ENCODE assay signal across 1 cellular context in the genomic region with DNA sequence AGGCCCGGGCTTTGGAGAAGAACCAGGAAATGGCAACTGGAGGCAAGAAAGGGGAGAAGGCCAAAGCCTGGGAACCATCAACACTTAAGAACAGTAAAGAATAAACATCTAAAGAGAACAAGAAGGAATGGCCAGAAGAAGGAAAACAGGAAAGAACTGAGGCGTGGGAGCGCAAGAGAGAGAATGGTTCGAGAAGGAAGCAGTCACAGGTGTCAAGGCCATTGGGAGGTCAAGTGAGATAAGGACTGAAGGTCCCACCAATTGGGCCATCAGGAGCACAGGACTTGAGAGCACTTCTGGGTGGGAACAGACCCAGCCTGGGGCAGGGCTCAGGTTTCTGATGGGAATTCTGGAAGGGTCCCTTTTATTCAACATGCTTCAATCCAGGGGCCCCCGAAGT.
TF ChIP-seq lines count a peak whose summit lies in the region.

No MANE protein-coding gene starts in this region.

TF ChIP-seq in K562, 482 proteins besides CTCF, POLR2A, EP300 and RAD21:
- TF ChIP-seq NR2C1 (IDR thresholded peaks at IDR 0.05) (peak; percentile 64), NR2C1 (tag; IDR thresholded peaks at IDR 0.05) (peak; percentile 80), SOX6 (IDR thresholded peaks at IDR 0.05) (0 out of 2 replicates have a peak, but pooled peaks have one; percentile 29), CXXC5 (CRISPR knock-in tag; IDR thresholded peaks at IDR 0.05) (peak; percentile 50; the same call in 1 of the 2 replicates), RBM17 (IDR thresholded peaks at IDR 0.05; ENCODE audit: borderline replicate concordance, low read depth, low read length) (no peak), EHMT2 (IDR thresholded peaks at IDR 0.05) (0 out of 2 replicates have a peak, but pooled peaks have one; percentile 18), ESRRA (IDR thresholded peaks at IDR 0.05; ENCODE audit: borderline replicate concordance, low read depth) (peak; percentile 81), DPF2 (IDR thresholded peaks at IDR 0.05) (peak; percentile 57; the same call in 1 of the 2 replicates), CBFA2T3 (IDR thresholded peaks at IDR 0.05) (peak; percentile 31; the same call in 1 of the 2 replicates), NR2C2 (CRISPR knock-in tag; IDR thresholded peaks at IDR 0.05) (no peak), NR2C2 (tag; IDR thresholded peaks at IDR 0.05) (peak; percentile 75), RCOR1 (IDR thresholded peaks at IDR 0.05; ENCODE audit: borderline replicate concordance in 1 of 2, low read depth in 2 of 2, low read length in 2 of 2) (0 out of 4 replicates have a peak, but pooled peaks of 1 of the 2 experiments have one; percentile 22), FOXK1 (CRISPR knock-in tag; IDR thresholded peaks at IDR 0.05; ENCODE audit: borderline replicate concordance) (no peak), HIVEP1 (CRISPR knock-in tag; IDR thresholded peaks at IDR 0.05) (0 out of 2 replicates have a peak, but pooled peaks have one; percentile 18), ARID1B (IDR thresholded peaks at IDR 0.05) (peak; percentile 34; the same call in 1 of the 2 replicates), CTBP1 (IDR thresholded peaks at IDR 0.05; ENCODE audit: borderline replicate concordance) (peak; percentile 71), MCM7 (IDR thresholded peaks at IDR 0.05) (no peak), SMARCA4 (IDR thresholded peaks at IDR 0.05) (peak; percentile 59), ZEB2 (IDR thresholded peaks at IDR 0.05) (peak; percentile 49; the same call in 1 of the 2 replicates), SMARCE1 (IDR thresholded peaks at IDR 0.05) (0 out of 2 replicates have a peak, but pooled peaks have one; percentile 18), L3MBTL2 (IDR thresholded peaks at IDR 0.05) (peak; percentile 67), ZNF76 (CRISPR knock-in tag; IDR thresholded peaks at IDR 0.05; ENCODE audit: borderline replicate concordance) (0 out of 2 replicates have a peak, but pooled peaks have one; percentile 33), ZNF184 (CRISPR knock-in tag; IDR thresholded peaks at IDR 0.05) (no peak)
- TF ChIP-seq, protein P1, sequence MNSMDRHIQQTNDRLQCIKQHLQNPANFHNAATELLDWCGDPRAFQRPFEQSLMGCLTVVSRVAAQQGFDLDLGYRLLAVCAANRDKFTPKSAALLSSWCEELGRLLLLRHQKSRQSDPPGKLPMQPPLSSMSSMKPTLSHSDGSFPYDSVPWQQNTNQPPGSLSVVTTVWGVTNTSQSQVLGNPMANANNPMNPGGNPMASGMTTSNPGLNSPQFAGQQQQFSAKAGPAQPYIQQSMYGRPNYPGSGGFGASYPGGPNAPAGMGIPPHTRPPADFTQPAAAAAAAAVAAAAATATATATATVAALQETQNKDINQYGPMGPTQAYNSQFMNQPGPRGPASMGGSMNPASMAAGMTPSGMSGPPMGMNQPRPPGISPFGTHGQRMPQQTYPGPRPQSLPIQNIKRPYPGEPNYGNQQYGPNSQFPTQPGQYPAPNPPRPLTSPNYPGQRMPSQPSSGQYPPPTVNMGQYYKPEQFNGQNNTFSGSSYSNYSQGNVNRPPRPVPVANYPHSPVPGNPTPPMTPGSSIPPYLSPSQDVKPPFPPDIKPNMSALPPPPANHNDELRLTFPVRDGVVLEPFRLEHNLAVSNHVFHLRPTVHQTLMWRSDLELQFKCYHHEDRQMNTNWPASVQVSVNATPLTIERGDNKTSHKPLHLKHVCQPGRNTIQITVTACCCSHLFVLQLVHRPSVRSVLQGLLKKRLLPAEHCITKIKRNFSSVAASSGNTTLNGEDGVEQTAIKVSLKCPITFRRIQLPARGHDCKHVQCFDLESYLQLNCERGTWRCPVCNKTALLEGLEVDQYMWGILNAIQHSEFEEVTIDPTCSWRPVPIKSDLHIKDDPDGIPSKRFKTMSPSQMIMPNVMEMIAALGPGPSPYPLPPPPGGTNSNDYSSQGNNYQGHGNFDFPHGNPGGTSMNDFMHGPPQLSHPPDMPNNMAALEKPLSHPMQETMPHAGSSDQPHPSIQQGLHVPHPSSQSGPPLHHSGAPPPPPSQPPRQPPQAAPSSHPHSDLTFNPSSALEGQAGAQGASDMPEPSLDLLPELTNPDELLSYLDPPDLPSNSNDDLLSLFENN (IDR thresholded peaks at IDR 0.05; ENCODE audit: low read depth in 2 of 2, low read length in 2 of 2), result no peak
- TF ChIP-seq, protein P2, sequence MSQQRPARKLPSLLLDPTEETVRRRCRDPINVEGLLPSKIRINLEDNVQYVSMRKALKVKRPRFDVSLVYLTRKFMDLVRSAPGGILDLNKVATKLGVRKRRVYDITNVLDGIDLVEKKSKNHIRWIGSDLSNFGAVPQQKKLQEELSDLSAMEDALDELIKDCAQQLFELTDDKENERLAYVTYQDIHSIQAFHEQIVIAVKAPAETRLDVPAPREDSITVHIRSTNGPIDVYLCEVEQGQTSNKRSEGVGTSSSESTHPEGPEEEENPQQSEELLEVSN (IDR thresholded peaks at IDR 0.05; ENCODE audit: borderline replicate concordance in 1 of 2, extremely low read depth in 1 of 2, insufficient read depth in 1 of 2, insufficient read length in 1 of 2, low read depth in 1 of 2, low read length in 1 of 2, poor library complexity in 1 of 2, severe bottlenecking in 1 of 2), result peak in 1 of 2 experiments; percentile 30
- TF ChIP-seq, protein P3, sequence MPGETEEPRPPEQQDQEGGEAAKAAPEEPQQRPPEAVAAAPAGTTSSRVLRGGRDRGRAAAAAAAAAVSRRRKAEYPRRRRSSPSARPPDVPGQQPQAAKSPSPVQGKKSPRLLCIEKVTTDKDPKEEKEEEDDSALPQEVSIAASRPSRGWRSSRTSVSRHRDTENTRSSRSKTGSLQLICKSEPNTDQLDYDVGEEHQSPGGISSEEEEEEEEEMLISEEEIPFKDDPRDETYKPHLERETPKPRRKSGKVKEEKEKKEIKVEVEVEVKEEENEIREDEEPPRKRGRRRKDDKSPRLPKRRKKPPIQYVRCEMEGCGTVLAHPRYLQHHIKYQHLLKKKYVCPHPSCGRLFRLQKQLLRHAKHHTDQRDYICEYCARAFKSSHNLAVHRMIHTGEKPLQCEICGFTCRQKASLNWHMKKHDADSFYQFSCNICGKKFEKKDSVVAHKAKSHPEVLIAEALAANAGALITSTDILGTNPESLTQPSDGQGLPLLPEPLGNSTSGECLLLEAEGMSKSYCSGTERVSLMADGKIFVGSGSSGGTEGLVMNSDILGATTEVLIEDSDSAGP (CRISPR knock-in tag; IDR thresholded peaks at IDR 0.05), result no peak
- TF ChIP-seq, protein P4, sequence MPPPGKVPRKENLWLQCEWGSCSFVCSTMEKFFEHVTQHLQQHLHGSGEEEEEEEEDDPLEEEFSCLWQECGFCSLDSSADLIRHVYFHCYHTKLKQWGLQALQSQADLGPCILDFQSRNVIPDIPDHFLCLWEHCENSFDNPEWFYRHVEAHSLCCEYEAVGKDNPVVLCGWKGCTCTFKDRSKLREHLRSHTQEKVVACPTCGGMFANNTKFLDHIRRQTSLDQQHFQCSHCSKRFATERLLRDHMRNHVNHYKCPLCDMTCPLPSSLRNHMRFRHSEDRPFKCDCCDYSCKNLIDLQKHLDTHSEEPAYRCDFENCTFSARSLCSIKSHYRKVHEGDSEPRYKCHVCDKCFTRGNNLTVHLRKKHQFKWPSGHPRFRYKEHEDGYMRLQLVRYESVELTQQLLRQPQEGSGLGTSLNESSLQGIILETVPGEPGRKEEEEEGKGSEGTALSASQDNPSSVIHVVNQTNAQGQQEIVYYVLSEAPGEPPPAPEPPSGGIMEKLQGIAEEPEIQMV (tag; conservative IDR thresholded peaks at IDR 0.05; ENCODE audit: low read depth), result 0 out of 2 replicates have a peak, but pooled peaks have one; percentile 10
- TF ChIP-seq, protein P5, sequence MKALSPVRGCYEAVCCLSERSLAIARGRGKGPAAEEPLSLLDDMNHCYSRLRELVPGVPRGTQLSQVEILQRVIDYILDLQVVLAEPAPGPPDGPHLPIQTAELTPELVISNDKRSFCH (CRISPR knock-in tag; IDR thresholded peaks at IDR 0.05), result no peak
- TF ChIP-seq, protein P5 (tag; IDR thresholded peaks at IDR 0.05), result 0 out of 2 replicates have a peak, but pooled peaks have one; percentile 19
- TF ChIP-seq, protein P6, sequence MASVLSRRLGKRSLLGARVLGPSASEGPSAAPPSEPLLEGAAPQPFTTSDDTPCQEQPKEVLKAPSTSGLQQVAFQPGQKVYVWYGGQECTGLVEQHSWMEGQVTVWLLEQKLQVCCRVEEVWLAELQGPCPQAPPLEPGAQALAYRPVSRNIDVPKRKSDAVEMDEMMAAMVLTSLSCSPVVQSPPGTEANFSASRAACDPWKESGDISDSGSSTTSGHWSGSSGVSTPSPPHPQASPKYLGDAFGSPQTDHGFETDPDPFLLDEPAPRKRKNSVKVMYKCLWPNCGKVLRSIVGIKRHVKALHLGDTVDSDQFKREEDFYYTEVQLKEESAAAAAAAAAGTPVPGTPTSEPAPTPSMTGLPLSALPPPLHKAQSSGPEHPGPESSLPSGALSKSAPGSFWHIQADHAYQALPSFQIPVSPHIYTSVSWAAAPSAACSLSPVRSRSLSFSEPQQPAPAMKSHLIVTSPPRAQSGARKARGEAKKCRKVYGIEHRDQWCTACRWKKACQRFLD (CRISPR knock-in tag; IDR thresholded peaks at IDR 0.05), result peak; percentile 18; the same call in 1 of the 2 replicates
